ENCODE assay signal across 10 cellular contexts in the genomic region with DNA sequence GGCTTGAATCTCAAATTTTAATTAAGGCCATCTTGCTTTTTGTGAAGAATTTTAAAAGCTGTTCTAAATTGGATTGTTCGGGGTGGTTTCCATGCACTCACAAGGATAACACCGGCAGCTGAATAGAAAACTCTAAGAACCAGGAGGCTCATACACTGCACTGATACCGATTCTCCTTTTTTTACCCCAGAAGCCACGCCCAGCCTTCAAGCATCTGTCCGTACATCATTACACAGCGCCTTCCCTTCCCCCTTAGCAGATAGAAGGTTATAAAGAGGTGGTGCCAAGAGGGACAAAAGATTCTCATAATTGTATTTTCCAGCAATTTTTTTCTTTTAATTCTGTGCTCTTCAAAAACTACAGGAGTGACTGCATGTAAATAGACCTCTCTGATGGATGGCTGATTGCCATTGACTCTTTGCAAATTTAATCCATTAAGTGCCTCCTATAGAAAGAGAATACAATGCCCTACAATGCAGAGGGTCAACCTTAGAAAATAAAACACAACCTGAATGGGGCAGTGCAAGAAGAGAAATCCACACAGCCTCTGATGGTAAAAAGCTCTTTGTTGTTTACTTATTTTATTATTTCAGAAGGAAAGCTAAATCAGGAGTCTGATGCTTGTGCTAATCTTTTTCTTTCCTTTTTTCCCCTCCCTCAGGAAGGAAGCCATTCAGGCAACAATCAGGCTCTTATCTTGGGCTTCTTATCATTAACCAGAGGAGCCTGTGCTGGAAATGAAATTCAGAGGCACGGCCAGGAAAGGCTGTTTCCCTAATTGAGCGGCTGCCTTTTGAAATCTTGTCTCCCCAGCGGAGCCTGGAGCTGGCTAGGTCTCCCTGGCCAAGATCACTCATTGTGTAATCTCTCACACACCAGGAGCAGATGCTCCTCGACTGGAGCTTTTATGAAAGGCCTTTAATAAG.
A peak's percentile ranks its signal among the peaks of the same experiment; 100 is the strongest.
DNase-seq lines count a peak whose midpoint lies in the region; ATAC-seq and TF ChIP-seq lines count a peak whose summit lies in the region.
"Had no signal": no experiment of that assay in that cellular context is flagged by ENCODE, and none has a peak within 500 bp of the region (broad histone marks: within the 10 kb centered on the region; RNA-seq: fewer than 3 reads in every experiment).

No MANE protein-coding gene starts in this region.

- no peaks in the 10 kb centered on the region for H3K79me2 ChIP-seq in H9 (ENCODE audit: insufficient read depth, low read length)

- H3K27me3 Mint-ChIP-seq in H9 (ENCODE audit: low read depth), result no peaks in the 10 kb centered on the region; the same call in 1 of the 2 replicates

- no peak overlapping the region for H2BK120ac ChIP-seq in H9 (ENCODE audit: low read depth, low read length, poor library complexity, severe bottlenecking)

- no peak overlapping the region for H3K56ac ChIP-seq in H9 (ENCODE audit: insufficient read length, low read depth, low read length)

- H3K18ac ChIP-seq in H9 (ENCODE audit: insufficient read length, low read depth, low read length), result no peak overlapping the region

- no peak overlapping the region for H3K4ac ChIP-seq in H9 (ENCODE audit: low read depth, low read length)

- DNase-seq in AG08396 (ENCODE audit: low spot score) (peak; percentile 25), NCI-H128 (lab: John Stamatoyannopoulos, UW; ENCODE audit: unreplicated experiment) (peak; percentile 17), dermis blood vessel endothelial cell (peak; percentile 68), lower lobe of right lung (no peak), cerebellum (ENCODE audit: low spot score) (no peak), H9 (no peak)

- H3K9ac ChIP-seq in H9 (ENCODE audit: extremely low read depth, insufficient read length, low read length), result no peak overlapping the region
- H3K9ac ChIP-seq: BLaER1 had no signal

- no peak overlapping the region for H2AFZ ChIP-seq in H9 (ENCODE audit: low read length)

- H3K4me1 ChIP-seq in lower lobe of right lung, result peaks cover 19% of the 10 kb centered on the region
- peaks cover 2% of the 10 kb centered on the region; the same call in 1 of the 2 replicates for H3K4me1 ChIP-seq in H9 (ENCODE audit: insufficient read depth, low read length)
- H3K4me1 ChIP-seq: BLaER1 had no signal

- no peak overlapping the region for H3K14ac ChIP-seq in H9 (ENCODE audit: insufficient read depth, low read length)

- no peak overlapping the region for H3K27ac ChIP-seq in lower lobe of right lung
- H3K27ac ChIP-seq in H9 (ENCODE audit: insufficient read length, low read depth, low read length), result no peak overlapping the region
- H3K27ac ChIP-seq: BLaER1, epithelial cell of prostate had no signal

- H3K4me3 Mint-ChIP-seq in H9, result no peak overlapping the region

- H3K23me2 ChIP-seq in H9 (ENCODE audit: insufficient read length, low read depth, low read length, poor library complexity, severe bottlenecking), result no peaks in the 10 kb centered on the region

- intact Hi-C loops in lower lobe of right lung (cut with DNase I), result no loop called here

- no peak overlapping the region for H2BK20ac ChIP-seq in H9 (ENCODE audit: low read depth, low read length, poor library complexity, severe bottlenecking)

- H3K9me3 ChIP-seq in lower lobe of right lung, result peaks cover 17% of the 10 kb centered on the region
- peaks cover 14% of the 10 kb centered on the region for H3K9me3 ChIP-seq in H9 (ENCODE audit: control insufficient read depth, low read depth, low read length)

- H3T11ph ChIP-seq in H9 (ENCODE audit: low read length), result no peak overlapping the region

- no peak overlapping the region for H2BK12ac ChIP-seq in H9 (ENCODE audit: insufficient read length, low read depth, low read length)

- no peak overlapping the region for H4K5ac ChIP-seq in H9 (ENCODE audit: insufficient read length, low read depth, low read length)

- H3K27me3 ChIP-seq in lower lobe of right lung (ENCODE audit: low read depth), result no peaks in the 10 kb centered on the region
- H3K27me3 ChIP-seq in H9 (ENCODE audit: insufficient read depth, low read length), result no peaks in the 10 kb centered on the region
- H3K27me3 ChIP-seq: BLaER1 had no signal

- H4K91ac ChIP-seq in H9 (ENCODE audit: insufficient read length, low read depth, low read length), result no peak overlapping the region

- H3K27ac Mint-ChIP-seq in H9, result peak overlapping the region in 1 of 3 experiments; percentile 28; a peak in 1 of 7 replicates

- H3K9me3 Mint-ChIP-seq in H9, result peaks cover 29 to 35% of the 10 kb centered on the region in 2 experiments

- no peaks in the 10 kb centered on the region for H3K36me3 ChIP-seq in lower lobe of right lung
- H3K36me3 ChIP-seq: BLaER1 had no signal

- H3K79me1 ChIP-seq in H9 (ENCODE audit: insufficient read depth, low read depth, low read length, poor library complexity, severe bottlenecking), result no peaks in the 10 kb centered on the region

- H2BK5ac ChIP-seq in H9 (ENCODE audit: insufficient read length, low read length), result no peak overlapping the region

- H3K4me1 Mint-ChIP-seq in H9, result peaks cover 14 to 19% of the 10 kb centered on the region in 2 experiments

- no peak overlapping the region for H3K23ac ChIP-seq in H9 (ENCODE audit: insufficient read length, low read depth, low read length)

- H3K36me3 Mint-ChIP-seq in H9 (ENCODE audit: insufficient read depth in 1 of 3, low read depth in 3 of 3), result peaks cover 11 to 35% (median 20%) of the 10 kb centered on the region in 3 experiments

- no peak overlapping the region for H3K4me2 ChIP-seq in H9 (ENCODE audit: insufficient read depth, insufficient read length, low read length)
- H3K4me2 ChIP-seq: BLaER1 had no signal

- no CpG with 5 or more reads among the region's 10 CpGs for WGBS in H9 (ENCODE audit: extremely low coverage, insufficient read length, low lambda C conversion rate)

- peak; percentile 74 to 87 for ATAC-seq in lower lobe of right lung
- ATAC-seq in GM19324 (IDR thresholded peaks at IDR 0.05; ENCODE audit: low FRiP score, unreplicated experiment), result no peak
- ATAC-seq in GM21360 (IDR thresholded peaks at IDR 0.05; ENCODE audit: unreplicated experiment), result no peak

- H2BK15ac ChIP-seq in H9 (ENCODE audit: low read depth, low read length), result no peak overlapping the region

- no peaks in the 10 kb centered on the region for H4K20me1 ChIP-seq in H9 (ENCODE audit: control insufficient read depth, insufficient read depth, insufficient read length)
- H4K20me1 ChIP-seq: BLaER1 had no signal

- no peak for TF ChIP-seq CTCF in lower lobe of right lung (IDR thresholded peaks at IDR 0.05)
- no peak for TF ChIP-seq CTCF in H9 (conservative IDR thresholded peaks at IDR 0.05)

- H3K4me3 ChIP-seq in lower lobe of right lung, result no peak overlapping the region
- H3K4me3 ChIP-seq: BLaER1 had no signal

- no peak overlapping the region for H4K8ac ChIP-seq in H9 (replicated peaks; ENCODE audit: insufficient read length, low read depth, low read length)

- no peak overlapping the region for H2AK5ac ChIP-seq in H9 (ENCODE audit: insufficient read length, low read length)

Comparison
In these comparisons a context has a peak if more than half of its experiments do, and no peak if none do; other contexts are left out.
1. DNase-seq: peak in AG08396 (single experiment), NCI-H128 (single experiment) and dermis blood vessel endothelial cell (single experiment); none in lower lobe of right lung (single experiment), cerebellum (single experiment) and H9 (single experiment).
2. ATAC-seq: peak in lower lobe of right lung (2 of 2); none in GM19324 (single experiment) and GM21360 (single experiment).